In genomic region chr15:48031973-48032372, GRCh38 we compare ENCODE assay signal across 25 cellular contexts.
"Had no signal": no experiment of that assay in that cellular context is flagged by ENCODE, and none has a peak within 500 bp of the region (broad histone marks: within the 10 kb centered on the region; RNA-seq: fewer than 3 reads in every experiment).

No MANE protein-coding gene starts in this region.

- H3K4me3 ChIP-seq: coronary artery, dorsolateral prefrontal cortex, heart left ventricle had no signal

- H3K36me3 ChIP-seq: brain microvascular endothelial cell, heart left ventricle, WERI-Rb-1 had no signal

- DNase-seq: activated B cell treated with CpG ODN at 0.5 μM for 24 hours; activated CD4-positive, alpha-beta T cell treated with anti-CD3 and anti-CD28 coated beads for 48 hours; activated CD4-positive, alpha-beta T cell treated with anti-CD3 and anti-CD28 coated beads, Interleukin-2, amount 50 U/mL, for 1 hour; activated CD4-positive, alpha-beta T cell treated with anti-CD3 and anti-CD28 coated beads, Interleukin-2, amount 50 U/mL, for 48 hours; activated CD8-positive, alpha-beta memory T cell treated with anti-CD3 and anti-CD28 coated beads for 24 hours; activated CD8-positive, alpha-beta T cell treated with anti-CD3 and anti-CD28 coated beads for 36 hours; activated effector memory CD4-positive, alpha-beta T cell treated with Interleukin-2 at 50 U/mL for 16 hours; activated gamma-delta T cell treated with Interleukin-2 at 50 U/mL for 16 hours; activated naive CD4-positive, alpha-beta T cell treated with anti-CD3 and anti-CD28 coated beads, Interleukin-2, amount 50 U/mL, for 16 hours; activated naive CD4-positive, alpha-beta T cell treated with Interleukin-2 at 50 U/mL for 16 hours; activated T-cell treated with anti-CD3 and anti-CD28 coated beads, Interleukin-2, amount 50 U/mL, for 4 hours; amniotic stem cell; anterior cingulate cortex; brain microvascular endothelial cell; dorsolateral prefrontal cortex; effector memory CD4-positive, alpha-beta T cell; endodermal cell; foreskin fibroblast; glutamatergic neuron; heart left ventricle; hypothalamus; T1000; WERI-Rb-1 had no signal

- H3K27ac ChIP-seq: brain microvascular endothelial cell, coronary artery, dorsolateral prefrontal cortex, epithelial cell of prostate, heart left ventricle, WERI-Rb-1 had no signal

- H3K9me3 ChIP-seq: heart left ventricle had no signal

- H3K4me1 ChIP-seq: heart left ventricle had no signal

- H3K27me3 ChIP-seq: brain microvascular endothelial cell had no signal
